29 cellular contexts compared by ENCODE assay signal in the genomic region with DNA sequence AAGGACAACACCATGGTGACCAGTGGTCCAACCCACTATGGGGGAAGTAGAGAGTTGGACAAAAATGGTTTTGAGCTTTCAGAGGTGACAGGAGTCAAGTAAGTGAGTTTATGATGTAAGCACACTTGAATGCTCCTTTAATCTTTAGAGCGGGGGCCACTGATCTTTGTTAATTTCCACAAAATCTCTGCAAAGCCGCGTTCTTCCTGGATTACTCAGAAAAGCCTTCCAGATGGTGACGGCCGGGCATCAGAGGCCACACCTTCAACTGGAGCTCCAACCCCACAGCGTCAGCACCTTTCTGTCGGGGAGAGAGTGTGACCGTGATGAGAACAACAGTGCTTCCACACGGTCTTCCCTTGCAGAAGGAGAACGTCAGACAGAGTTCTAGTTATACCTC. TPM values are rescaled to one million over a fixed set of nuclear protein-coding genes. Genes with fewer than 3 reads are reported as not detected.
DNase-seq lines count a peak whose midpoint lies in the region; ATAC-seq, FAIRE-seq and TF ChIP-seq lines count a peak whose summit lies in the region.
"Had no signal": no experiment of that assay in that cellular context is flagged by ENCODE, and none has a peak within 500 bp of the region (broad histone marks: within the 10 kb centered on the region; RNA-seq: fewer than 3 reads in every experiment).

No MANE protein-coding gene starts in this region.

- H3K4me2 ChIP-seq in astrocyte (ENCODE audit: low read length): no peak overlapping the region
- H3K4me2 ChIP-seq in hepatocyte: no peak overlapping the region

- H3K4me3 ChIP-seq in astrocyte (ENCODE audit: insufficient read depth, low read depth, low read length) (no peak overlapping the region), hepatocyte (no peak overlapping the region), vagina (no peak overlapping the region)
- H3K4me3 ChIP-seq: ascending aorta, esophagus muscularis mucosa, prostate gland, SK-N-MC, tibial artery had no signal

- H3K79me2 ChIP-seq in astrocyte (ENCODE audit: insufficient read depth, low read length): no peaks in the 10 kb centered on the region
- H3K79me2 ChIP-seq in hepatocyte: no peaks in the 10 kb centered on the region

- WGBS in hepatocyte (ENCODE audit: low lambda C conversion rate, missing lambda C conversion rate): 36% methylated on average over 10 of the region's 10 CpGs

- H3K4me3 Mint-ChIP-seq in HFFc6: peak overlapping the region; percentile 77
- H3K4me3 Mint-ChIP-seq in astrocyte (ENCODE audit: unreplicated experiment): no peak overlapping the region
- H3K4me3 Mint-ChIP-seq: activated B cell treated with CpG ODN at 0.5 μM for 24 hours; activated CD8-positive, alpha-beta T cell treated with anti-CD3 and anti-CD28 coated beads, Interleukin-2, amount 10 ng/mL, durations not matched to agents 7 days and 5 days; activated naive CD4-positive, alpha-beta T cell treated with anti-CD3 and anti-CD28 coated beads for 36 hours; activated T-cell treated with anti-CD3 and anti-CD28 coated beads, Interleukin-2, amount 50 U/mL, for 24 hours; neural crest cell had no signal

- H3K4me1 ChIP-seq in astrocyte (ENCODE audit: insufficient read depth, low read length) (peaks cover 5% of the 10 kb centered on the region), hepatocyte (ENCODE audit: insufficient read depth) (peaks cover 7% of the 10 kb centered on the region), vagina (no peaks in the 10 kb centered on the region)
- H3K4me1 ChIP-seq: ascending aorta, esophagus muscularis mucosa, prostate gland, tibial artery had no signal

- H3K9me2 ChIP-seq in hepatocyte (replicated peaks; ENCODE audit: insufficient read depth): no peaks in the 10 kb centered on the region

- peaks cover 1% of the 10 kb centered on the region for H3K27me3 Mint-ChIP-seq in HFFc6 (ENCODE audit: insufficient read depth)
- H3K27me3 Mint-ChIP-seq in astrocyte (ENCODE audit: low read depth, unreplicated experiment): no peaks in the 10 kb centered on the region
- H3K27me3 Mint-ChIP-seq: activated B cell treated with CpG ODN at 0.5 μM for 24 hours; activated T-cell treated with anti-CD3 and anti-CD28 coated beads, Interleukin-2, amount 50 U/mL, for 24 hours had no signal

- H3K9me3 Mint-ChIP-seq in HFFc6: no peaks in the 10 kb centered on the region
- H3K9me3 Mint-ChIP-seq in astrocyte (ENCODE audit: unreplicated experiment): peaks cover 6% of the 10 kb centered on the region
- H3K9me3 Mint-ChIP-seq: activated B cell treated with CpG ODN at 0.5 μM for 24 hours; activated naive CD4-positive, alpha-beta T cell treated with anti-CD3 and anti-CD28 coated beads for 36 hours; activated T-cell treated with anti-CD3 and anti-CD28 coated beads, Interleukin-2, amount 50 U/mL, for 24 hours; neural crest cell had no signal

- H3K27me3 ChIP-seq in astrocyte (ENCODE audit: insufficient read depth, low read length) (no peaks in the 10 kb centered on the region), hepatocyte (no peaks in the 10 kb centered on the region), vagina (no peaks in the 10 kb centered on the region)
- H3K27me3 ChIP-seq: ascending aorta, esophagus muscularis mucosa, tibial artery had no signal

- no peaks in the 10 kb centered on the region for H3K9me3 ChIP-seq in astrocyte (ENCODE audit: insufficient read depth, low read depth, low read length)
- no peaks in the 10 kb centered on the region for H3K9me3 ChIP-seq in hepatocyte (ENCODE audit: low read depth)
- H3K9me3 ChIP-seq in vagina: no peaks in the 10 kb centered on the region
- H3K9me3 ChIP-seq: ascending aorta, esophagus muscularis mucosa, prostate gland, tibial artery had no signal

- FAIRE-seq in astrocyte (lab: Jason Lieb, UNC): no peak
- FAIRE-seq: GM18507, HTR-8/SVneo had no signal

- no peak for TF ChIP-seq POLR2A in vagina (IDR thresholded peaks at IDR 0.05)

- H3K4me1 Mint-ChIP-seq in HFFc6 (ENCODE audit: low read depth): peaks cover 42% of the 10 kb centered on the region
- peaks cover 16% of the 10 kb centered on the region for H3K4me1 Mint-ChIP-seq in astrocyte (ENCODE audit: low read depth, unreplicated experiment)
- H3K4me1 Mint-ChIP-seq: activated B cell treated with CpG ODN at 0.5 μM for 24 hours, neural crest cell had no signal

- no peak overlapping the region for H3K9ac ChIP-seq in astrocyte (ENCODE audit: low read length)

- H3K36me3 ChIP-seq in astrocyte (ENCODE audit: insufficient read depth, low read length) (no peaks in the 10 kb centered on the region), hepatocyte (replicated peaks; ENCODE audit: insufficient read depth, low read depth) (no peaks in the 10 kb centered on the region), vagina (no peaks in the 10 kb centered on the region)
- H3K36me3 ChIP-seq: ascending aorta, esophagus muscularis mucosa, prostate gland, tibial artery had no signal

- H3K36me3 Mint-ChIP-seq in HFFc6 (ENCODE audit: low read depth): no peaks in the 10 kb centered on the region
- no peaks in the 10 kb centered on the region for H3K36me3 Mint-ChIP-seq in astrocyte (ENCODE audit: low read depth, unreplicated experiment)

- H4K20me1 ChIP-seq in astrocyte (ENCODE audit: insufficient read depth, low read length): no peaks in the 10 kb centered on the region
- H4K20me1 ChIP-seq in hepatocyte (ENCODE audit: insufficient read depth, poor library complexity, severe bottlenecking): no peaks in the 10 kb centered on the region

- H3K27ac Mint-ChIP-seq in HFFc6 (peak overlapping the region; percentile 86), astrocyte (ENCODE audit: unreplicated experiment) (peak overlapping the region; percentile 3)
- H3K27ac Mint-ChIP-seq: activated B cell treated with CpG ODN at 0.5 μM for 24 hours; activated CD8-positive, alpha-beta T cell treated with anti-CD3 and anti-CD28 coated beads, Interleukin-2, amount 10 ng/mL, durations not matched to agents 7 days and 5 days; activated naive CD4-positive, alpha-beta T cell treated with anti-CD3 and anti-CD28 coated beads for 36 hours; activated T-cell treated with anti-CD3 and anti-CD28 coated beads, Interleukin-2, amount 50 U/mL, for 24 hours had no signal

- H3K27ac ChIP-seq in astrocyte (ENCODE audit: low read depth, low read length) (no peak overlapping the region), hepatocyte (peak overlapping the region; percentile 73), vagina (no peak overlapping the region)
- H3K27ac ChIP-seq: ascending aorta, esophagus muscularis mucosa, prostate gland, SK-N-MC, tibial artery had no signal

- DNase-seq in HFFc6 (peak; percentile 86), astrocyte (ENCODE audit: low read depth) (no peak), hepatocyte (ENCODE audit: low spot score) (peak; percentile 69), vagina (ENCODE audit: extremely low spot score in 2 of 2) (no peak), DMS79 treated with DMSO at 0.1 percent for 48 hours (lab: John Stamatoyannopoulos, UW) (no peak)
- no peak for DNase-seq in activated CD4-positive, CD25-positive, alpha-beta regulatory T cell (lab: John Stamatoyannopoulos, UW)
- DNase-seq: activated B cell treated with CpG ODN at 0.5 μM for 24 hours; activated CD8-positive, alpha-beta T cell treated with anti-CD3 and anti-CD28 coated beads, Interleukin-2, amount 10 ng/mL, durations not matched to agents 7 days and 5 days; activated naive CD4-positive, alpha-beta T cell treated with anti-CD3 and anti-CD28 coated beads for 36 hours; activated T-cell treated with anti-CD3 and anti-CD28 coated beads, Interleukin-2, amount 50 U/mL, for 24 hours; AML-193; cerebellar nuclear complex; effector CD4-positive, alpha-beta T cell; head of caudate nucleus; Kasumi-1; NCI-H1092 treated with DMSO at 0.1 percent for 48 hours; NCI-H2029 treated with DMSO at 0.1 percent for 48 hours; NCI-H446 treated with DMSO at 0.1 percent for 48 hours; stimulated activated naive CD4-positive, alpha-beta T cell treated with Interleukin-2 at 50 U/mL for 16 hours; tibial artery had no signal

- intact Hi-C loops in vagina (cut with DNase I): no loop called here

- ATAC-seq in HG03432 (IDR thresholded peaks at IDR 0.05; ENCODE audit: unreplicated experiment): no peak
- ATAC-seq: activated CD8-positive, alpha-beta T cell treated with anti-CD3 and anti-CD28 coated beads, Interleukin-2, amount 10 ng/mL, durations not matched to agents 7 days and 5 days; left lobe of liver had no signal

- no peak for TF ChIP-seq CTCF in HFFc6 (IDR thresholded peaks at IDR 0.05)
- no peak for TF ChIP-seq CTCF in astrocyte (IDR thresholded peaks at IDR 0.05; ENCODE audit: insufficient read depth, low read depth, low read length)
- TF ChIP-seq CTCF in hepatocyte (IDR thresholded peaks at IDR 0.05; ENCODE audit: poor library complexity): no peak
- TF ChIP-seq CTCF in vagina (IDR thresholded peaks at IDR 0.05): no peak

- no peak overlapping the region for H2AFZ ChIP-seq in astrocyte (ENCODE audit: low read depth, low read length)
- no peak overlapping the region for H2AFZ ChIP-seq in hepatocyte

RNA-seq across cellular contexts. Expression of gene KLF6, which starts 35.2 kb away (rescaled TPM):
- 100 to 1,000 TPM; 114 to 154 (median 142) TPM for total RNA-seq in HFFc6 (2021; fragmentation: NEBNext Ultra II Directional; extraction: Animal tissue kit (Norgen Biotek cat#: 25700))
- total RNA-seq in astrocyte (250 and 319 TPM in 2 replicates), hepatocyte (157 and 187 TPM in 2 replicates), vagina (145 TPM)
- polyA plus RNA-seq in hepatocyte: 602 and 816 TPM in 2 replicates

Comparison
In these comparisons a context has a peak if more than half of its experiments do, and no peak if none do; other contexts are left out.
1. DNase-seq: peak in HFFc6 (single experiment) and hepatocyte (single experiment); none in astrocyte (single experiment), activated CD4-positive, CD25-positive, alpha-beta regulatory T cell (0 of 4), vagina (0 of 2) and DMS79 treated with DMSO at 0.1 percent for 48 hours (single experiment).